In the genomic region with DNA sequence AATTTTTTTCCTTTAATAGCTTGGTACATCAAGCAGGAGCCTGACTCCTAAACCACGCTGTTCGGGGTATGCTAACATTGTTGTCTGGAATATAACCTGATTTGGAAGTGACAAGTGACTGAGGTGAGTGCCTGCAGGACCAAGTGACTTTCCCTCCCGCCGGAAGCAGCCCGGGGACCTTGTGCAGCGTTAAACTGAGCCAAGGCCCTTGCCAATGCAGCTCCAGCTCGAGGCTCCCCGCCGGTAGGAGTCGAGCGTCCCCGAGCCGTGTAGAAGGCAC, we compare ENCODE assay signal across 9 cellular contexts. TPM values are rescaled to one million over a fixed set of nuclear protein-coding genes. Genes with fewer than 3 reads are reported as not detected.
DNase-seq lines count a peak whose midpoint lies in the region; ATAC-seq, FAIRE-seq and TF ChIP-seq lines count a peak whose summit lies in the region.
"Had no signal": no experiment of that assay in that cellular context is flagged by ENCODE, and none has a peak within 500 bp of the region (broad histone marks: within the 10 kb centered on the region; RNA-seq: fewer than 3 reads in every experiment).

No MANE protein-coding gene starts in this region.

- ATAC-seq in GM19372 (IDR thresholded peaks at IDR 0.05; ENCODE audit: low read depth, unreplicated experiment) (peak; percentile 6), foreskin keratinocyte (peak; percentile 2), sciatic nerve (peak; percentile 58)

- H3K27me3 ChIP-seq in foreskin keratinocyte = no peaks in the 10 kb centered on the region

- peak; percentile 64 for DNase-seq in HuH-7 (ENCODE audit: low spot score)
- no peak for DNase-seq in foreskin keratinocyte
- no peak for DNase-seq in sciatic nerve (ENCODE audit: low spot score)
- DNase-seq in globus pallidus (ENCODE audit: low spot score) = no peak
- no peak for DNase-seq in HK-2 (ENCODE audit: unreplicated experiment)
- DNase-seq in urothelium cell line (ENCODE audit: low spot score) = no peak
- no peak for DNase-seq in NCI-H526 treated with DMSO at 0.1 percent for 48 hours (lab: John Stamatoyannopoulos, UW)
- DNase-seq: activated naive CD8-positive, alpha-beta T cell treated with anti-CD3 and anti-CD28 coated beads, Interleukin-2, amount 10 ng/mL, durations not matched to agents 7 days and 5 days had no signal

- no peak overlapping the region for H3K27ac ChIP-seq in foreskin keratinocyte

- H3K4me1 ChIP-seq in foreskin keratinocyte = no peaks in the 10 kb centered on the region

- intact Hi-C loops in sciatic nerve (cut with DNase I) = no loop called here

- TF ChIP-seq CTCF in foreskin keratinocyte (conservative IDR thresholded peaks at IDR 0.05) = no peak

- no peak for FAIRE-seq in urothelium cell line (lab: Jason Lieb, UNC)

RNA-seq across cellular contexts. Expression of a gene that starts 0.7 kb away (rescaled TPM):
- total RNA-seq in foreskin keratinocyte (2.1 and 6.6 TPM in 2 replicates), sciatic nerve (28.6 TPM)
- 1.9 and 4.2 TPM in 2 replicates for polyA plus RNA-seq in foreskin keratinocyte
- total RNA-seq: activated naive CD8-positive, alpha-beta T cell treated with anti-CD3 and anti-CD28 coated beads, Interleukin-2, amount 10 ng/mL, durations not matched to agents 7 days and 5 days had no signal

RNA-seq across cellular contexts. Expression of a gene that starts 37.9 kb away (rescaled TPM):
- total RNA-seq in foreskin keratinocyte (1.3 and 1.5 TPM in 2 replicates), sciatic nerve (35.0 TPM)
- 1.8 and 2.1 TPM in 2 replicates for polyA plus RNA-seq in foreskin keratinocyte
- total RNA-seq: activated naive CD8-positive, alpha-beta T cell treated with anti-CD3 and anti-CD28 coated beads, Interleukin-2, amount 10 ng/mL, durations not matched to agents 7 days and 5 days had no signal

Comparison
In these comparisons a context has a peak if more than half of its experiments do, and no peak if none do; other contexts are left out.
1. ATAC-seq: peak in every context shown above with its lines; median percentile 58 in sciatic nerve; 6 in GM19372; 2 in foreskin keratinocyte.
2. RNA of a gene that starts 37.9 kb away (total RNA-seq): 35.0 TPM in sciatic nerve (single experiment); 1.3 to 1.5 TPM in foreskin keratinocyte; every median in the first group is over 10 times any median in the second.